Comparison of ENCODE assay signal across 1 cellular context in genomic region chr19:29961311-29961710, GRCh38.
TF ChIP-seq lines count a peak whose summit lies in the region.

No MANE protein-coding gene starts in this region.

TF ChIP-seq in K562, 482 proteins besides CTCF, POLR2A, EP300 and RAD21:
- peak; percentile 18 for TF ChIP-seq ZNF146 (CRISPR knock-in tag; IDR thresholded peaks at IDR 0.05; ENCODE audit: unreplicated experiment)
- TF ChIP-seq SMC3 (conservative IDR thresholded peaks at IDR 0.05; ENCODE audit: insufficient read depth, low read depth, low read length): no peak
